1 cellular context compared by ENCODE assay signal in the genomic region with DNA sequence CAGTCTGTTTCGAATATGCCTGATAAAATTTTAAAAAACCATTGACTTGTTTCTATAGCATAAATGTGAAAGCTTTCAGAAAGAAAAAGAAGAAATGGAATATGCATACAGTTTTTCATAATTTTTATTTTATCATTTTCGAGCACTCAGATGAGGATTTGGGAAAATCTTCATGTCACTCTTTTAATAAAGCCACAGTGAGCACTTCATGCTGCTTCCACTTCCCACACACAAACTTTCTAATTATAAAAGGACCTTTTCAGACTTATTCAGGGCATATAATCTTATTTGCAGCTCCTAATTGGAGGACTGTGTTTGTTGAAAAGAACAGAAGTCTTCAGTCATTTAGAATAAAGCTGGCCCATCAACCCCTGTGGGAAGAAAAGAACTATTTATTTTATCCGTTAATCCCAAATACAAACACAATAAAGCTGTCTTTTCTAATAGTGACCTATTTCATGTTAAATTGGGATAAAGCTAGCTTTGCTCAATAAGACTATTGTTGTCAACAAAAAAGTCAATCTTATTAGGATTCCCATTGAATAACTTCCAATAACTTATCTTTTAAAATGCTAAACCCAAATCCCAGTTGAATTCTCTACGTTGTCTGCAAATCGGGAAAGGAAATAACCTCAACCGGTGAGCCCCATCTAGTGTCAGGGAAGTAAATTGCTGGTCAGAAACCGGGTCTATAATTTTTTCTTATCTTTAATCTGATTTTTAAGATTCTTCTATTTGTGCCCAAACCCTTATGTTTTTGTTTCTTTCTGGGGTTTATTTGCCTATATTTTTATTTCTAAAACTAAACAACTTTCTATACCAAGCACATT.
TF ChIP-seq lines count a peak whose summit lies in the region.

No MANE protein-coding gene starts in this region.

TF ChIP-seq in GM23338, 12 proteins besides CTCF, POLR2A, EP300 and RAD21 (continued from another document):
- TF ChIP-seq, protein P1, sequence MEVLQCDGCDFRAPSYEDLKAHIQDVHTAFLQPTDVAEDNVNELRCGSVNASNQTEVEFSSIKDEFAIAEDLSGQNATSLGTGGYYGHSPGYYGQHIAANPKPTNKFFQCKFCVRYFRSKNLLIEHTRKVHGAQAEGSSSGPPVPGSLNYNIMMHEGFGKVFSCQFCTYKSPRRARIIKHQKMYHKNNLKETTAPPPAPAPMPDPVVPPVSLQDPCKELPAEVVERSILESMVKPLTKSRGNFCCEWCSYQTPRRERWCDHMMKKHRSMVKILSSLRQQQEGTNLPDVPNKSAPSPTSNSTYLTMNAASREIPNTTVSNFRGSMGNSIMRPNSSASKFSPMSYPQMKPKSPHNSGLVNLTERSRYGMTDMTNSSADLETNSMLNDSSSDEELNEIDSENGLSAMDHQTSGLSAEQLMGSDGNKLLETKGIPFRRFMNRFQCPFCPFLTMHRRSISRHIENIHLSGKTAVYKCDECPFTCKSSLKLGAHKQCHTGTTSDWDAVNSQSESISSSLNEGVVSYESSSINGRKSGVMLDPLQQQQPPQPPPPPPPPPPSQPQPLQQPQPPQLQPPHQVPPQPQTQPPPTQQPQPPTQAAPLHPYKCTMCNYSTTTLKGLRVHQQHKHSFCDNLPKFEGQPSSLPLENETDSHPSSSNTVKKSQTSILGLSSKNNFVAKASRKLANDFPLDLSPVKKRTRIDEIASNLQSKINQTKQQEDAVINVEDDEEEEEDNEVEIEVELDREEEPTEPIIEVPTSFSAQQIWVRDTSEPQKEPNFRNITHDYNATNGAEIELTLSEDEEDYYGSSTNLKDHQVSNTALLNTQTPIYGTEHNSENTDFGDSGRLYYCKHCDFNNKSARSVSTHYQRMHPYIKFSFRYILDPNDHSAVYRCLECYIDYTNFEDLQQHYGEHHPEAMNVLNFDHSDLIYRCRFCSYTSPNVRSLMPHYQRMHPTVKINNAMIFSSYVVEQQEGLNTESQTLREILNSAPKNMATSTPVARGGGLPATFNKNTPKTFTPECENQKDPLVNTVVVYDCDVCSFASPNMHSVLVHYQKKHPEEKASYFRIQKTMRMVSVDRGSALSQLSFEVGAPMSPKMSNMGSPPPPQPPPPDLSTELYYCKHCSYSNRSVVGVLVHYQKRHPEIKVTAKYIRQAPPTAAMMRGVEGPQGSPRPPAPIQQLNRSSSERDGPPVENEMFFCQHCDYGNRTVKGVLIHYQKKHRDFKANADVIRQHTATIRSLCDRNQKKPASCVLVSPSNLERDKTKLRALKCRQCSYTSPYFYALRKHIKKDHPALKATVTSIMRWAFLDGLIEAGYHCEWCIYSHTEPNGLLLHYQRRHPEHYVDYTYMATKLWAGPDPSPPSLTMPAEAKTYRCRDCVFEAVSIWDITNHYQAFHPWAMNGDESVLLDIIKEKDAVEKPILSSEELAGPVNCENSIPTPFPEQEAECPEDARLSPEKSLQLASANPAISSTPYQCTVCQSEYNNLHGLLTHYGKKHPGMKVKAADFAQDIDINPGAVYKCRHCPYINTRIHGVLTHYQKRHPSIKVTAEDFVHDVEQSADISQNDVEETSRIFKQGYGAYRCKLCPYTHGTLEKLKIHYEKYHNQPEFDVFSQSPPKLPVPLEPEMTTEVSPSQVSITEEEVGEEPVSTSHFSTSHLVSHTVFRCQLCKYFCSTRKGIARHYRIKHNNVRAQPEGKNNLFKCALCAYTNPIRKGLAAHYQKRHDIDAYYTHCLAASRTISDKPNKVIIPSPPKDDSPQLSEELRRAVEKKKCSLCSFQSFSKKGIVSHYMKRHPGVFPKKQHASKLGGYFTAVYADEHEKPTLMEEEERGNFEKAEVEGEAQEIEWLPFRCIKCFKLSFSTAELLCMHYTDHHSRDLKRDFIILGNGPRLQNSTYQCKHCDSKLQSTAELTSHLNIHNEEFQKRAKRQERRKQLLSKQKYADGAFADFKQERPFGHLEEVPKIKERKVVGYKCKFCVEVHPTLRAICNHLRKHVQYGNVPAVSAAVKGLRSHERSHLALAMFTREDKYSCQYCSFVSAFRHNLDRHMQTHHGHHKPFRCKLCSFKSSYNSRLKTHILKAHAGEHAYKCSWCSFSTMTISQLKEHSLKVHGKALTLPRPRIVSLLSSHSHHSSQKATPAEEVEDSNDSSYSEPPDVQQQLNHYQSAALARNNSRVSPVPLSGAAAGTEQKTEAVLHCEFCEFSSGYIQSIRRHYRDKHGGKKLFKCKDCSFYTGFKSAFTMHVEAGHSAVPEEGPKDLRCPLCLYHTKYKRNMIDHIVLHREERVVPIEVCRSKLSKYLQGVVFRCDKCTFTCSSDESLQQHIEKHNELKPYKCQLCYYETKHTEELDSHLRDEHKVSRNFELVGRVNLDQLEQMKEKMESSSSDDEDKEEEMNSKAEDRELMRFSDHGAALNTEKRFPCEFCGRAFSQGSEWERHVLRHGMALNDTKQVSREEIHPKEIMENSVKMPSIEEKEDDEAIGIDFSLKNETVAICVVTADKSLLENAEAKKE (CRISPR knock-in tag; IDR thresholded peaks at IDR 0.05), result no peak
- TF ChIP-seq, protein P2, sequence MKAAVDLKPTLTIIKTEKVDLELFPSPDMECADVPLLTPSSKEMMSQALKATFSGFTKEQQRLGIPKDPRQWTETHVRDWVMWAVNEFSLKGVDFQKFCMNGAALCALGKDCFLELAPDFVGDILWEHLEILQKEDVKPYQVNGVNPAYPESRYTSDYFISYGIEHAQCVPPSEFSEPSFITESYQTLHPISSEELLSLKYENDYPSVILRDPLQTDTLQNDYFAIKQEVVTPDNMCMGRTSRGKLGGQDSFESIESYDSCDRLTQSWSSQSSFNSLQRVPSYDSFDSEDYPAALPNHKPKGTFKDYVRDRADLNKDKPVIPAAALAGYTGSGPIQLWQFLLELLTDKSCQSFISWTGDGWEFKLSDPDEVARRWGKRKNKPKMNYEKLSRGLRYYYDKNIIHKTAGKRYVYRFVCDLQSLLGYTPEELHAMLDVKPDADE (IDR thresholded peaks at IDR 0.05), result no peak
- TF ChIP-seq, protein P3, sequence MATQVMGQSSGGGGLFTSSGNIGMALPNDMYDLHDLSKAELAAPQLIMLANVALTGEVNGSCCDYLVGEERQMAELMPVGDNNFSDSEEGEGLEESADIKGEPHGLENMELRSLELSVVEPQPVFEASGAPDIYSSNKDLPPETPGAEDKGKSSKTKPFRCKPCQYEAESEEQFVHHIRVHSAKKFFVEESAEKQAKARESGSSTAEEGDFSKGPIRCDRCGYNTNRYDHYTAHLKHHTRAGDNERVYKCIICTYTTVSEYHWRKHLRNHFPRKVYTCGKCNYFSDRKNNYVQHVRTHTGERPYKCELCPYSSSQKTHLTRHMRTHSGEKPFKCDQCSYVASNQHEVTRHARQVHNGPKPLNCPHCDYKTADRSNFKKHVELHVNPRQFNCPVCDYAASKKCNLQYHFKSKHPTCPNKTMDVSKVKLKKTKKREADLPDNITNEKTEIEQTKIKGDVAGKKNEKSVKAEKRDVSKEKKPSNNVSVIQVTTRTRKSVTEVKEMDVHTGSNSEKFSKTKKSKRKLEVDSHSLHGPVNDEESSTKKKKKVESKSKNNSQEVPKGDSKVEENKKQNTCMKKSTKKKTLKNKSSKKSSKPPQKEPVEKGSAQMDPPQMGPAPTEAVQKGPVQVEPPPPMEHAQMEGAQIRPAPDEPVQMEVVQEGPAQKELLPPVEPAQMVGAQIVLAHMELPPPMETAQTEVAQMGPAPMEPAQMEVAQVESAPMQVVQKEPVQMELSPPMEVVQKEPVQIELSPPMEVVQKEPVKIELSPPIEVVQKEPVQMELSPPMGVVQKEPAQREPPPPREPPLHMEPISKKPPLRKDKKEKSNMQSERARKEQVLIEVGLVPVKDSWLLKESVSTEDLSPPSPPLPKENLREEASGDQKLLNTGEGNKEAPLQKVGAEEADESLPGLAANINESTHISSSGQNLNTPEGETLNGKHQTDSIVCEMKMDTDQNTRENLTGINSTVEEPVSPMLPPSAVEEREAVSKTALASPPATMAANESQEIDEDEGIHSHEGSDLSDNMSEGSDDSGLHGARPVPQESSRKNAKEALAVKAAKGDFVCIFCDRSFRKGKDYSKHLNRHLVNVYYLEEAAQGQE (IDR thresholded peaks at IDR 0.05; ENCODE audit: unreplicated experiment), result no peak
- TF ChIP-seq NANOG (IDR thresholded peaks at IDR 0.05; ENCODE audit: borderline replicate concordance) (no peak), JUNB (IDR thresholded peaks at IDR 0.05; ENCODE audit: unreplicated experiment) (no peak)
